In the genomic region with DNA sequence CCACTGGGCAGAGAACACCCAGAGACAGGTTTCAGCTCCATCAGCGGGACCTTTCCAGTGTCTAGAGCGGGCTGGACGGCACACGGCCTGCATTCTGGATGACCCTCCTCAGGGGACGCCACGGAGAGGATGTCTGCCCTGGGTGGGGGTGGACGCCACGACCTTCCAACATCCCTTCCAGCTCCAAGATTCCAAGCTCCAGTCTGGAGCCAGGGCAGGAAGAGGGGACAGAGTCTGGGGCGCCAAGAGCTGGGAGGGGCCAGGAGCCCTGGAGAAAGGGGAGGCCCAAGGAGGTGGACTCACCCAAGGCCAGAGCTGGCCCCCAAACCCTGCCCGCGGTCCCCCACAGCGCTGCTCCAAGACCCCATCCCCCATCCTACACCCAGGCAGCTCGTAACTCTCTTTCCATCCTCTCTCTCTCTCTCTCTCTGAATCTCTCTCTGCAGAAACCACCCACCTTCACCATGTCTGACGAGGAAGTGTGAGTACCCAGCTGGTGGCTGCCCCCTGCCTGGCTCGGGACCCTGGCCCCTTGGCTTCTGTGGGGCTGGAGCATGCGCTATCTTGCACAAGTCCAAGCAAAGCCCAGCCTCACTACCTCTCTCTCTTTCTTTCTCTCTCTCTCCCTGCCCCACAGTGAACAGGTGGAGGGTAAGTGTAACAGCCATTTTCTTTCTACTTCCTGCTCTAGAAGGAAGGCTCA, we compare ENCODE assay signal across 17 cellular contexts. TPM values are rescaled to one million over a fixed set of nuclear protein-coding genes. Genes with fewer than 3 reads are reported as not detected.
DNase-seq lines count a peak whose midpoint lies in the region; ATAC-seq, FAIRE-seq and TF ChIP-seq lines count a peak whose summit lies in the region.
"Had no signal": no experiment of that assay in that cellular context is flagged by ENCODE, and none has a peak within 500 bp of the region (broad histone marks: within the 10 kb centered on the region; RNA-seq: fewer than 3 reads in every experiment).

No MANE protein-coding gene starts in this region.

- TF ChIP-seq CTCF in HEK293 (tag by site-specific recombination; IDR thresholded peaks at IDR 0.05) = no peak
- no peak for TF ChIP-seq CTCF in GM12878 (IDR thresholded peaks at IDR 0.05 in 2 of 3, conservative IDR thresholded peaks at IDR 0.05 in 1 of 3; ENCODE audit: control insufficient read depth in 2 of 3, extremely low read depth in 1 of 3, insufficient read depth in 1 of 3, low read depth in 3 of 3, low read length in 3 of 3)
- no peak for TF ChIP-seq CTCF in testis (IDR thresholded peaks at IDR 0.05)

- no TSS peak for BruUV-seq in GM12878 (replicated peaks; lab: Mats Ljungman, UMichigan)

- H4K20me1 ChIP-seq in GM12878 (ENCODE audit: control insufficient read depth, insufficient read depth) = no peaks in the 10 kb centered on the region

- no peaks in the 10 kb centered on the region for H3K36me3 ChIP-seq in HEK293 (ENCODE audit: control insufficient read depth in 2 of 2, insufficient read depth in 1 of 2, low read length in 2 of 2)
- no peaks in the 10 kb centered on the region for H3K36me3 ChIP-seq in GM12878 (ENCODE audit: control insufficient read depth in 2 of 2, insufficient read depth in 2 of 2, low read length in 1 of 2)
- no peaks in the 10 kb centered on the region for H3K36me3 ChIP-seq in testis (ENCODE audit: low read depth, missing control alignments)

- POLR2A ChIA-PET in HEK293 (lab: Yijun Ruan, JAX) = no interaction called here
- POLR2A ChIA-PET in GM12878 (lab: Charles Lee) = no interaction called here

- CTCF ChIA-PET in HEK293 (lab: Yijun Ruan, JAX) (interaction anchor here (0.5 to 3.4 kb wide), 7 partner anchors 40 to 308 kb away, joined by 3 to 12 read pairs (median 4); no protein-coding TSS in a partner anchor), GM12878 (lab: Yijun Ruan, JAX) (interaction anchor here (1.1 to 2.0 kb wide), 3 partner anchors 78 to 229 kb away, joined by 4 to 9 read pairs (median 7); no protein-coding TSS in a partner anchor)

- TF ChIP-seq EP300 in GM12878 (IDR thresholded peaks at IDR 0.05; ENCODE audit: borderline replicate concordance in 1 of 2, control insufficient read depth in 1 of 2, low read depth in 2 of 2, low read length in 2 of 2) = no peak

- H3K9me3 ChIP-seq in HEK293 (ENCODE audit: control insufficient read depth, insufficient read depth, low read depth, low read length) = no peaks in the 10 kb centered on the region
- no peaks in the 10 kb centered on the region for H3K9me3 ChIP-seq in GM12878 (replicated peaks; ENCODE audit: control insufficient read depth, insufficient read depth, low read length)
- H3K9me3 ChIP-seq in testis = no peaks in the 10 kb centered on the region

- intact Hi-C loops in GM12878 (cut with micrococcal nuclease; ENCODE audit: unreplicated experiment) (no loop called here), testis (cut with DNase I; ENCODE audit: low total_unique reads) (no loop called here)

- H3K27ac ChIP-seq in HEK293 (ENCODE audit: extremely low read depth, low read depth, low read length) = no peak overlapping the region
- H3K27ac ChIP-seq in GM12878 (ENCODE audit: control insufficient read depth, insufficient read depth) = no peak overlapping the region
- peak overlapping the region; percentile 55 to 87 for H3K27ac ChIP-seq in testis
- H3K27ac ChIP-seq: PC-9 had no signal

- RAD21 ChIA-PET in GM12878 (lab: Charles Lee; ENCODE audit: unreplicated experiment) = interaction anchor here (0.9 to 1.1 kb wide), 2 partner anchors 90 to 229 kb away, joined by 3 read pairs; no protein-coding TSS in a partner anchor

- ATAC-seq in GM12878 = no peak

- TF ChIP-seq RAD21 in GM12878 (IDR thresholded peaks at IDR 0.05; ENCODE audit: insufficient read depth, low read depth, low read length) = no peak

- H3K4me1 ChIP-seq in HEK293 (ENCODE audit: control insufficient read depth, insufficient read depth, low read length) (no peaks in the 10 kb centered on the region), GM12878 (ENCODE audit: control insufficient read depth, insufficient read depth, low read length) (no peaks in the 10 kb centered on the region), testis (peaks cover 26% of the 10 kb centered on the region)

- TF ChIP-seq POLR2A in GM12878 (IDR thresholded peaks at IDR 0.05; ENCODE audit: low read depth, low read length) (no peak), testis (IDR thresholded peaks at IDR 0.05) (no peak)

- H2AFZ ChIP-seq in GM12878 (ENCODE audit: control insufficient read depth, low read depth, low read length) = no peak overlapping the region
- H2AFZ ChIP-seq: PC-9 had no signal

- H3K27me3 ChIP-seq in GM12878 (replicated peaks in 1 of 2; ENCODE audit: control insufficient read depth in 2 of 2, insufficient read depth in 2 of 2, low read length in 1 of 2) (no peaks in the 10 kb centered on the region; a peak in 2 of 4 replicates), testis (no peaks in the 10 kb centered on the region)

- H3K79me2 ChIP-seq in GM12878 (ENCODE audit: control insufficient read depth, insufficient read depth, low read length) = no peaks in the 10 kb centered on the region

- no peak for FAIRE-seq in GM12878 (lab: Jason Lieb, UNC)

- no peak overlapping the region for H3K9ac ChIP-seq in GM12878 (ENCODE audit: control insufficient read depth, insufficient read depth, low read length)

- H3K4me3 ChIP-seq in HEK293 (ENCODE audit: low read depth, low read length) (no peak overlapping the region), GM12878 (no peak overlapping the region), testis (no peak overlapping the region)
- H3K4me3 ChIP-seq: PC-9 had no signal

- WGBS in GM12878 (ENCODE audit: insufficient coverage, insufficient replicate concordance, low lambda C conversion rate, missing lambda C conversion rate) = 23% methylated on average over 15 of the region's 16 CpGs
- WGBS in testis, 2 donors = 53 to 56% methylated on average over 12 to 15 of the region's 16 CpGs

- H3K4me2 ChIP-seq in GM12878 (ENCODE audit: control insufficient read depth, insufficient read depth) = no peak overlapping the region
- H3K4me2 ChIP-seq: PC-9 had no signal

- SMC1A ChIA-PET in GM12878 (lab: Charles Lee; ENCODE audit: uncharacterized antibody, unreplicated experiment) = no interaction called here

- DNase-seq in GM12878 (ENCODE audit: low read depth, low spot score) = no peak
- DNase-seq in islet precursor cell = peak; percentile 50
- DNase-seq in testis = no peak
- DNase-seq in foreskin melanocyte = no peak
- DNase-seq in effector CD8-positive, alpha-beta T cell (lab: John Stamatoyannopoulos, UW) = no peak
- DNase-seq in stimulated activated naive CD4-positive, alpha-beta T cell (lab: John Stamatoyannopoulos, UW) = no peak
- DNase-seq: activated gamma-delta T cell; DMS 273 treated with DMSO at 0.1 percent for 48 hours; endodermal cell; NCI-H226; PC-9; stimulated activated CD4-positive, alpha-beta T cell treated with anti-CD3 and anti-CD28 coated beads, Interleukin-2, amount 100 ng/mL, for 48 hours had no signal

- in situ Hi-C loops in GM12878 (cut with MboI) = no loop called here

RNA-seq across cellular contexts. Expression of a gene that starts 3.1 kb away (rescaled TPM):
- 23.0 and 26.1 TPM in 2 replicates for total RNA-seq in GM12878 (2013; cell fraction: nucleolus; rRNA removed)
- total RNA-seq in GM12878 (2014; rRNA removed) = not detected in 2 replicates
- not detected in 2 replicates for total RNA-seq in GM12878 (2014; rRNA removed; fragmentation: Illumina TruSeq; extraction: Trizol)
- not detected in 2 replicates for total RNA-seq in GM12878 (2021)
- polyA plus RNA-seq in GM12878 (2011; ENCODE audit: low read depth) = 1.0 TPM
- 0.39 and 0.50 TPM in 2 replicates for polyA plus RNA-seq in GM12878 (2011; rRNA removed)
- 0.24 and 0.27 TPM in 2 replicates for polyA plus RNA-seq in GM12878 (2011; cell fraction: cytosol; rRNA removed)
- 6.6 and 8.8 TPM in 2 replicates for polyA plus RNA-seq in GM12878 (2011; cell fraction: nucleus; rRNA removed)
- polyA plus RNA-seq in GM12878 (2012) = 2.7 and 2.9 TPM in 2 replicates
- polyA plus RNA-seq in GM12878 (2014; fragmentation: Illumina TruSeq; extraction: Trizol) = 0.40 TPM in 1 of 2 replicates, not detected in the other
- polyA plus RNA-seq in GM12878 (2014; fragmentation: Nextera tagmentation; extraction: Ambion mirVana) = not detected
- not detected in 2 replicates for polyA plus RNA-seq in GM12878 (2014; rRNA removed)
- not detected for polyA plus RNA-seq in GM12878 (2016; fragmentation: Nextera tagmentation; extraction: Ambion mirVana)
- polyA minus RNA-seq in GM12878 (2011; rRNA and poly(A)+ RNA removed) = 0.29 TPM in 1 of 2 replicates, not detected in the other
- not detected in 2 replicates for polyA minus RNA-seq in GM12878 (2011; cell fraction: cytosol; rRNA and poly(A)+ RNA removed)
- 0.38 and 0.60 TPM in 2 replicates for polyA minus RNA-seq in GM12878 (2011; cell fraction: nucleus; rRNA and poly(A)+ RNA removed)
- 10 to 100 TPM in 1 of 2 donors, 1 to 10 TPM in 1; 8.1 to 13.1 TPM for total RNA-seq in testis
- polyA plus RNA-seq in testis (ENCODE audit: insufficient read depth, low read depth, low replicate concordance) = 16.1 TPM
- total RNA-seq: endodermal cell, M059J, PC-9 had no signal
- polyA plus RNA-seq: BJ had no signal

RNA-seq across cellular contexts. Expression of a gene that starts 24.6 kb away (rescaled TPM):
- 171 and 175 TPM in 2 replicates for total RNA-seq in GM12878 (2013; cell fraction: nucleolus; rRNA removed)
- total RNA-seq in GM12878 (2014; rRNA removed) (190 and 198 TPM in 2 replicates), GM12878 (2014; rRNA removed; fragmentation: Illumina TruSeq; extraction: Trizol) (103 and 111 TPM in 2 replicates), GM12878 (2021) (141 and 143 TPM in 2 replicates), testis (100 to 1,000 TPM in 1 of 2 donors, 10 to 100 TPM in 1; 92.1 to 109 TPM)
- 34.6 TPM for polyA plus RNA-seq in GM12878 (2011; ENCODE audit: low read depth)
- polyA plus RNA-seq in GM12878 (2011; rRNA removed) (48.9 and 101 TPM in 2 replicates), GM12878 (2014; fragmentation: Illumina TruSeq; extraction: Trizol) (41.6 and 97.6 TPM in 2 replicates), GM12878 (2014; fragmentation: Nextera tagmentation; extraction: Ambion mirVana) (1 to 10 TPM; 1.6 to 2.5 TPM), GM12878 (2014; rRNA removed) (201 and 230 TPM in 2 replicates), GM12878 (2016; fragmentation: Nextera tagmentation; extraction: Ambion mirVana) (100 to 1,000 TPM; 187 to 207 TPM), testis (ENCODE audit: insufficient read depth, low read depth, low replicate concordance) (50.0 TPM)
- 249 and 306 TPM in 2 replicates for polyA plus RNA-seq in GM12878 (2011; cell fraction: cytosol; rRNA removed)
- 123 and 150 TPM in 2 replicates for polyA plus RNA-seq in GM12878 (2011; cell fraction: nucleus; rRNA removed)
- 101 and 133 TPM in 2 replicates for polyA plus RNA-seq in GM12878 (2012)
- 46.3 and 105 TPM in 2 replicates for polyA minus RNA-seq in GM12878 (2011; rRNA and poly(A)+ RNA removed)
- 35.0 and 42.8 TPM in 2 replicates for polyA minus RNA-seq in GM12878 (2011; cell fraction: cytosol; rRNA and poly(A)+ RNA removed)
- 35.2 and 56.3 TPM in 2 replicates for polyA minus RNA-seq in GM12878 (2011; cell fraction: nucleus; rRNA and poly(A)+ RNA removed)

RNA-seq across cellular contexts. Expression of a gene that starts 30.9 kb away (rescaled TPM):
- not detected in 2 replicates for total RNA-seq in GM12878 (2013; cell fraction: nucleolus; rRNA removed)
- total RNA-seq in GM12878 (2014; rRNA removed) (not detected in 2 replicates), GM12878 (2014; rRNA removed; fragmentation: Illumina TruSeq; extraction: Trizol) (not detected in 2 replicates), GM12878 (2021) (not detected in 2 replicates), testis (under 1 TPM in 1 of 2 donors, not detected in 1; 0.06 TPM)
- 3.0 TPM for polyA plus RNA-seq in GM12878 (2011; ENCODE audit: low read depth)
- polyA plus RNA-seq in GM12878 (2011; rRNA removed) (not detected in 2 replicates), GM12878 (2014; fragmentation: Illumina TruSeq; extraction: Trizol) (not detected in 2 replicates), GM12878 (2014; fragmentation: Nextera tagmentation; extraction: Ambion mirVana) (under 1 TPM in 1 of 2 experiments, not detected in 1; 0.02 TPM), GM12878 (2014; rRNA removed) (0.03 TPM in 2 replicates), GM12878 (2016; fragmentation: Nextera tagmentation; extraction: Ambion mirVana) (1 to 10 TPM in 1 of 2 experiments, under 1 TPM in 1; 0.74 to 1.0 TPM), testis (ENCODE audit: insufficient read depth, low read depth, low replicate concordance) (not detected)
- 0.01 TPM in 1 of 2 replicates, not detected in the other for polyA plus RNA-seq in GM12878 (2011; cell fraction: cytosol; rRNA removed)
- polyA plus RNA-seq in GM12878 (2011; cell fraction: nucleus; rRNA removed) = not detected in 2 replicates
- 6.1 and 10.8 TPM in 2 replicates for polyA plus RNA-seq in GM12878 (2012)
- not detected in 2 replicates for polyA minus RNA-seq in GM12878 (2011; rRNA and poly(A)+ RNA removed)
- polyA minus RNA-seq in GM12878 (2011; cell fraction: cytosol; rRNA and poly(A)+ RNA removed) = not detected in 2 replicates
- polyA minus RNA-seq in GM12878 (2011; cell fraction: nucleus; rRNA and poly(A)+ RNA removed) = not detected in 2 replicates
- total RNA-seq: endodermal cell, M059J, omental fat pad, PC-9, subcutaneous adipose tissue had no signal
- polyA plus RNA-seq: BJ had no signal

Comparison
In these comparisons a context has a peak if more than half of its experiments do, and no peak if none do; other contexts are left out.
1. H3K27ac ChIP-seq: peak in testis (2 of 2); none in HEK293 (single experiment) and GM12878 (single experiment).